Comparison of ENCODE assay signal across 9 cellular contexts in genomic region chr15:45187894-45188830, GRCh38. TPM values are rescaled to one million over a fixed set of nuclear protein-coding genes. Genes with fewer than 3 reads are reported as not detected.
DNase-seq lines count a peak whose midpoint lies in the region.
"Had no signal": no experiment of that assay in that cellular context is flagged by ENCODE, and none has a peak within 500 bp of the region (broad histone marks: within the 10 kb centered on the region; RNA-seq: fewer than 3 reads in every experiment).

TSS of gene SHF (minus strand) at chr15:45187966. CDS start at chr15:45187951, 15 bp downstream.

- H3K9me3 ChIP-seq in ectodermal cell (ENCODE audit: control insufficient read depth, low read length), result no peaks in the 10 kb centered on the region

- DNase-seq in DMS 273 (lab: John Stamatoyannopoulos, UW; ENCODE audit: unreplicated experiment) (peak; percentile 81), DMS 273 treated with DMSO at 0.1 percent for 48 hours (lab: John Stamatoyannopoulos, UW) (no peak), NCI-H2227 (lab: John Stamatoyannopoulos, UW; ENCODE audit: unreplicated experiment) (peak; percentile 82), mesenteric fat pad (ENCODE audit: low spot score) (peak; percentile 85), NCI-H2196 treated with DMSO at 0.1 percent for 48 hours (lab: John Stamatoyannopoulos, UW; ENCODE audit: unreplicated experiment) (no peak)
- peak; percentile 78 to 84 for DNase-seq in activated CD4-positive, alpha-beta T cell treated with anti-CD3 and anti-CD28 coated beads, Interleukin-2, amount 50 U/mL, for 48 hours
- DNase-seq in stimulated activated CD8-positive, alpha-beta memory T cell treated with anti-CD3 and anti-CD28 coated beads, Interleukin-15, amount 100 ng/mL, for 24 hours (ENCODE audit: low read depth), result peak; percentile 33

- H3K4me1 ChIP-seq in ectodermal cell (ENCODE audit: control insufficient read depth, insufficient read depth, low read length), result peaks cover 28% of the 10 kb centered on the region

- H3K4me3 ChIP-seq in ectodermal cell (ENCODE audit: insufficient read depth, low read depth, low read length), result peak within 1 kb of the TSS; percentile 76

- WGBS in ectodermal cell, 2 experiments, result 5 to 7% methylated on average over 45 to 56 of the region's 57 CpGs

- H3K27me3 ChIP-seq in ectodermal cell (ENCODE audit: control insufficient read depth, insufficient read depth, low read length, poor library complexity, severe bottlenecking), result peaks cover 25% of the 10 kb centered on the region

- H3K27ac ChIP-seq in ectodermal cell (ENCODE audit: insufficient read depth, low read depth, low read length, poor library complexity, severe bottlenecking), result peak within 1 kb of the TSS; percentile 62
- H3K27ac ChIP-seq: 22Rv1 had no signal

- H3K36me3 ChIP-seq in ectodermal cell (ENCODE audit: control insufficient read depth, insufficient read depth, low read length), result no peaks in the 10 kb centered on the region

RNA-seq across cellular contexts. Expression of gene SHF, which starts in this region (rescaled TPM):
- polyA plus RNA-seq in ectodermal cell (2013, experiment 1 of 4), result 62.2 TPM
- 66.8 TPM for polyA plus RNA-seq in ectodermal cell (2013, experiment 2 of 4)
- polyA plus RNA-seq in ectodermal cell (2013, experiment 3 of 4), result 52.4 TPM
- polyA plus RNA-seq in ectodermal cell (2013, experiment 4 of 4), result 62.2 TPM
- 3.8 TPM for total RNA-seq in mesenteric fat pad

Comparison
In these comparisons a context has a peak if more than half of its experiments do, and no peak if none do; other contexts are left out.
1. DNase-seq: peak in DMS 273 (single experiment), NCI-H2227 (single experiment), activated CD4-positive, alpha-beta T cell treated with anti-CD3 and anti-CD28 coated beads, Interleukin-2, amount 50 U/mL, for 48 hours (2 of 2), mesenteric fat pad (single experiment) and stimulated activated CD8-positive, alpha-beta memory T cell treated with anti-CD3 and anti-CD28 coated beads, Interleukin-15, amount 100 ng/mL, for 24 hours (single experiment); none in DMS 273 treated with DMSO at 0.1 percent for 48 hours (single experiment) and NCI-H2196 treated with DMSO at 0.1 percent for 48 hours (single experiment).